18 cellular contexts compared by ENCODE assay signal in the genomic region with DNA sequence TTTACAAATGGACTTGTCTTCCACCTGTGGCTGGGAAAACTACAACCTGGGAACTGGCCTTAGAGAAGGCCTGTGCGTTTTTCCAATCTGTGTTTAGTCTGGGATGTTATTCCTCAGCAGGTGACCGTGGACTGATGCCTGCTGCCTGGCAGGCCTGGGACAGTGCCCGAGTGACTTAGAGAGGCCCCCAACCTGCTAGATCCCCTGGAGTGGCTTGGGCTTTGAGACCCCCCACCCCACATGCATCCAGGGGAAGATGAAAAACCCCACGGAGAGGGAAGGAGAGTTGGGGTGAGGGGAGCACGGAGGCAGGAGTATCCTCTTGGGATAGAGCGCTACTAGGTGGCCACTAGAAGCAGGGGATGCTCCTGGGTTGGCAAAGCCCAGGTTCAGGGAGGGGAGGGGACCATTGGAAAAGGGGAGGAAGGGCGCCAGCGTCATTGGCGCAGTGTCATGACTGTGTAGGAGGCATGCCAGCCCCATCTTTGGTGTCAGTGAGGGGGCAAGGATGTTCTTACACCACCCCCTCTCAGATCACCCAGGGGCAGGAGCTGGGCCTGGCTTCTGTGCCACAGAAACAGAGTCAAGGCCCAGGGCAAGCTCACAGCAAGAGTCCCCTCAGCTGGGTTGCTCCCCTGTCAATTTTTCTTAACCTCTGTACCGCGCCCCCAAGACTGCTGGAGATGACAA. TPM values are rescaled to one million over a fixed set of nuclear protein-coding genes. Genes with fewer than 3 reads are reported as not detected.
DNase-seq lines count a peak whose midpoint lies in the region; ATAC-seq and TF ChIP-seq lines count a peak whose summit lies in the region.
"Had no signal": no experiment of that assay in that cellular context is flagged by ENCODE, and none has a peak within 500 bp of the region (broad histone marks: within the 10 kb centered on the region; RNA-seq: fewer than 3 reads in every experiment).

No MANE protein-coding gene starts in this region.

- H3K27ac ChIP-seq in C4-2B (peak overlapping the region; percentile 67), endodermal cell (ENCODE audit: low read depth, low read length) (no peak overlapping the region)
- H3K27ac ChIP-seq: 22Rv1 had no signal

- peak; percentile 37 for DNase-seq in DMS53 (lab: John Stamatoyannopoulos, UW)
- no peak for DNase-seq in DMS53 treated with DMSO at 0.1 percent for 48 hours (lab: John Stamatoyannopoulos, UW; ENCODE audit: unreplicated experiment)
- peak; percentile 17 for DNase-seq in endodermal cell
- DNase-seq in posterior vena cava (ENCODE audit: low spot score), result peak; percentile 76
- DNase-seq in A172 (ENCODE audit: low spot score), result no peak
- no peak for DNase-seq in DMS79 (lab: John Stamatoyannopoulos, UW)
- DNase-seq in effector memory CD8-positive, alpha-beta T cell, result no peak
- DNase-seq: BE2C; Calu3; CD4-positive, alpha-beta memory T cell; DND-41; MV-4-11; NCI-H526; SIG-M5 had no signal

- H3K9me3 ChIP-seq in endodermal cell (ENCODE audit: control insufficient read depth, low read length), result no peaks in the 10 kb centered on the region
- H3K9me3 ChIP-seq: BE2C, HAP-1 had no signal

- WGBS in endodermal cell (ENCODE audit: insufficient coverage in 1 of 2, insufficient read length in 1 of 2), 2 experiments, result 88 to 100% methylated on average over 5 to 11 of the region's 11 CpGs

- H3K4me3 Mint-ChIP-seq in endodermal cell, result no peak overlapping the region
- no peak overlapping the region for H3K4me3 Mint-ChIP-seq in effector memory CD8-positive, alpha-beta T cell
- H3K4me3 Mint-ChIP-seq: CD4-positive, alpha-beta memory T cell had no signal

- H3K27me3 Mint-ChIP-seq in endodermal cell (ENCODE audit: insufficient read depth), result no peaks in the 10 kb centered on the region
- peaks cover 5 to 31% of the 10 kb centered on the region in 2 donors for H3K27me3 Mint-ChIP-seq in effector memory CD8-positive, alpha-beta T cell

- H3K9ac ChIP-seq in endodermal cell (ENCODE audit: extremely low read depth, low read length, poor library complexity, severe bottlenecking), result no peak overlapping the region

- H3K36me3 ChIP-seq in endodermal cell (ENCODE audit: control insufficient read depth, insufficient read depth, low read length), result no peaks in the 10 kb centered on the region
- H3K36me3 ChIP-seq: BE2C, HAP-1 had no signal

- H3K4me1 ChIP-seq in endodermal cell (ENCODE audit: control insufficient read depth, insufficient read depth, low read length), result peaks cover 4% of the 10 kb centered on the region
- H3K4me1 ChIP-seq: BE2C had no signal

- H3K4me1 Mint-ChIP-seq in endodermal cell, result peaks cover 13% of the 10 kb centered on the region
- H3K4me1 Mint-ChIP-seq in effector memory CD8-positive, alpha-beta T cell (ENCODE audit: low read depth in 2 of 2), result no peaks in the 10 kb centered on the region
- H3K4me1 Mint-ChIP-seq: CD4-positive, alpha-beta memory T cell had no signal

- no peak overlapping the region for H3K4me3 ChIP-seq in endodermal cell (ENCODE audit: low read length)
- H3K4me3 ChIP-seq: HAP-1, K562 had no signal

- TF ChIP-seq CTCF in C4-2B (conservative IDR thresholded peaks at IDR 0.05), result no peak
- no peak for TF ChIP-seq CTCF in endodermal cell (conservative IDR thresholded peaks at IDR 0.05)

- no peaks in the 10 kb centered on the region for H3K27me3 ChIP-seq in endodermal cell (ENCODE audit: control insufficient read depth, insufficient read depth, low read length, poor library complexity, severe bottlenecking)

- H3K36me3 Mint-ChIP-seq in endodermal cell (ENCODE audit: low read depth), result no peaks in the 10 kb centered on the region
- H3K36me3 Mint-ChIP-seq in effector memory CD8-positive, alpha-beta T cell (ENCODE audit: insufficient read depth), result peaks cover 4% of the 10 kb centered on the region
- H3K36me3 Mint-ChIP-seq: CD4-positive, alpha-beta memory T cell had no signal

- ATAC-seq in effector memory CD8-positive, alpha-beta T cell (replicated peaks), result no peak
- ATAC-seq: K562 had no signal

- intact Hi-C loops in posterior vena cava (cut with DNase I), result no loop called here

- no peaks in the 10 kb centered on the region for H3K9me3 Mint-ChIP-seq in endodermal cell
- H3K9me3 Mint-ChIP-seq in effector memory CD8-positive, alpha-beta T cell, result no peaks in the 10 kb centered on the region

- H3K27ac Mint-ChIP-seq in endodermal cell, result no peak overlapping the region
- H3K27ac Mint-ChIP-seq in effector memory CD8-positive, alpha-beta T cell, result no peak overlapping the region
- H3K27ac Mint-ChIP-seq: CD4-positive, alpha-beta memory T cell had no signal

RNA-seq across cellular contexts. Expression of a gene that starts 54.1 kb away (rescaled TPM):
- total RNA-seq in endodermal cell (10 to 100 TPM; 30.3 to 34.9 TPM), posterior vena cava (10 to 100 TPM; 14.0 to 16.7 TPM)
- polyA plus RNA-seq in endodermal cell (2013, experiment 1 of 2), result 16.1 TPM
- 12.1 TPM for polyA plus RNA-seq in endodermal cell (2013, experiment 2 of 2)
- 21.0 and 28.4 TPM in 2 replicates for total RNA-seq in A172 (2014; rRNA removed; shearing (Covaris generic))

Comparison
In these comparisons a context has a peak if more than half of its experiments do, and no peak if none do; other contexts are left out.
1. DNase-seq: peak in DMS53 (single experiment), endodermal cell (single experiment) and posterior vena cava (single experiment); none in DMS53 treated with DMSO at 0.1 percent for 48 hours (single experiment), A172 (single experiment), DMS79 (single experiment) and effector memory CD8-positive, alpha-beta T cell (0 of 3).